Comparison of ENCODE assay signal across 18 cellular contexts in genomic region chr9:127739614-127740322, GRCh38. TPM values are rescaled to one million over a fixed set of nuclear protein-coding genes. Genes with fewer than 3 reads are reported as not detected.
DNase-seq lines count a peak whose midpoint lies in the region; ATAC-seq and TF ChIP-seq lines count a peak whose summit lies in the region.
"Had no signal": no experiment of that assay in that cellular context is flagged by ENCODE, and none has a peak within 500 bp of the region (broad histone marks: within the 10 kb centered on the region; RNA-seq: fewer than 3 reads in every experiment).

No MANE protein-coding gene starts in this region.

- peak overlapping the region; percentile 32 to 88 (median 81) for H3K27ac Mint-ChIP-seq in CD14-positive monocyte
- peak overlapping the region; percentile 84 for H3K27ac Mint-ChIP-seq in stimulated activated effector memory CD8-positive, alpha-beta T cell treated with anti-CD3 and anti-CD28 coated beads, Interleukin-12 subunit alpha, Interleukin-12 subunit beta, amount 100 ng/mL, for 72 hours
- H3K27ac Mint-ChIP-seq: B cell, endodermal cell, GM23338 had no signal

- H3K4me3 ChIP-seq in mammary epithelial cell (replicated peaks in 1 of 3; ENCODE audit: insufficient read depth in 1 of 3, low read depth in 2 of 3, low read length in 3 of 3) (no peak overlapping the region), heart right ventricle (no peak overlapping the region), HAP-1 (no peak overlapping the region)
- H3K4me3 ChIP-seq: GM23338, hepatocyte had no signal

- H3K4me2 ChIP-seq in mammary epithelial cell (ENCODE audit: insufficient read depth, low read depth, low read length), result peak overlapping the region; percentile 32
- H3K4me2 ChIP-seq: GM23338, hepatocyte had no signal

- H3K79me2 ChIP-seq in mammary epithelial cell (ENCODE audit: insufficient read depth, low read length), result no peaks in the 10 kb centered on the region
- H3K79me2 ChIP-seq: hepatocyte had no signal

- peak overlapping the region; percentile 71 for H2AFZ ChIP-seq in mammary epithelial cell (ENCODE audit: low read depth, low read length)
- H2AFZ ChIP-seq: GM23338, hepatocyte had no signal

- no peaks in the 10 kb centered on the region for H3K27me3 Mint-ChIP-seq in CD14-positive monocyte (ENCODE audit: low read depth in 3 of 3)
- H3K27me3 Mint-ChIP-seq: B cell had no signal

- H3K27ac ChIP-seq in mammary epithelial cell (ENCODE audit: insufficient read depth, low read depth, low read length) (peak overlapping the region; percentile 83), heart right ventricle (peak overlapping the region in 9 of 10 donors; percentile 7 to 66 (median 44))
- H3K27ac ChIP-seq: hepatocyte had no signal

- H3K9ac ChIP-seq in mammary epithelial cell (ENCODE audit: insufficient read depth, low read length), result peak overlapping the region; percentile 25

- no peak overlapping the region for H3K4me3 Mint-ChIP-seq in CD14-positive monocyte
- no peak overlapping the region for H3K4me3 Mint-ChIP-seq in stimulated activated effector memory CD8-positive, alpha-beta T cell treated with anti-CD3 and anti-CD28 coated beads, Interleukin-12 subunit alpha, Interleukin-12 subunit beta, amount 100 ng/mL, for 72 hours
- H3K4me3 Mint-ChIP-seq: B cell, endodermal cell, GM23338, neural crest cell had no signal

- in situ Hi-C loops in mammary epithelial cell (cut with MboI; ENCODE audit: low sequenced_read_pairs in 2 of 2) (loop anchor here (5.0 kb wide), 3 partner anchors 43 to 178 kb away; partner anchors contain the start of gene ST6GALNAC4 (in 1 of the 2)), HAP-1 (cut with MboI; ENCODE audit: low sequenced_read_pairs) (loop anchor here (5.0 to 10.0 kb wide), 2 partner anchors 43 to 175 kb away; partner anchors contain the start of gene ST6GALNAC4)

- CTCF ChIA-PET in mammary epithelial cell (lab: Charles Lee; ENCODE audit: low non-redundant PET), result no interaction called here

- BruUV-seq in mammary epithelial cell (replicated peaks; lab: Mats Ljungman, UMichigan), result no TSS peak

- H3K27me3 ChIP-seq in mammary epithelial cell (ENCODE audit: insufficient read depth, low read length), result no peaks in the 10 kb centered on the region
- no peaks in the 10 kb centered on the region for H3K27me3 ChIP-seq in heart right ventricle
- H3K27me3 ChIP-seq in HAP-1 (ENCODE audit: low read depth), result no peaks in the 10 kb centered on the region

- 31% methylated on average over 9 of the region's 18 CpGs for WGBS in mammary epithelial cell (ENCODE audit: low coverage, missing lambda C conversion rate)
- WGBS in heart right ventricle, 2 donors, result 78 to 80% methylated on average over 18 of the region's 18 CpGs

- H3K36me3 ChIP-seq in mammary epithelial cell (ENCODE audit: insufficient read depth, low read length) (no peaks in the 10 kb centered on the region), heart right ventricle (peaks cover 0 to 72% (median 0%) of the 10 kb centered on the region in 9 donors), HAP-1 (replicated peaks) (no peaks in the 10 kb centered on the region)

- dilution Hi-C loops in mammary epithelial cell (cut with HindIII; ENCODE audit: low sequenced_read_pairs), result no loop called here

- peaks cover 0 to 1% (median 0%) of the 10 kb centered on the region in 7 donors for H3K9me3 Mint-ChIP-seq in CD14-positive monocyte
- no peaks in the 10 kb centered on the region for H3K9me3 Mint-ChIP-seq in stimulated activated effector memory CD8-positive, alpha-beta T cell treated with anti-CD3 and anti-CD28 coated beads, Interleukin-12 subunit alpha, Interleukin-12 subunit beta, amount 100 ng/mL, for 72 hours
- H3K9me3 Mint-ChIP-seq: endodermal cell, GM23338, neural crest cell had no signal

- peaks cover 27% of the 10 kb centered on the region for H3K4me1 ChIP-seq in mammary epithelial cell (ENCODE audit: insufficient read depth, low read length)
- peaks cover 5 to 57% (median 25%) of the 10 kb centered on the region in 9 donors for H3K4me1 ChIP-seq in heart right ventricle
- peaks cover 4% of the 10 kb centered on the region for H3K4me1 ChIP-seq in HAP-1

- TF ChIP-seq CTCF in CD14-positive monocyte (IDR thresholded peaks at IDR 0.05) (no peak), mammary epithelial cell (conservative IDR thresholded peaks at IDR 0.05 in 1 of 2, IDR thresholded peaks at IDR 0.05 in 1 of 2; ENCODE audit: extremely low read depth in 1 of 2, insufficient read depth in 1 of 2, low read depth in 1 of 2, low read length in 2 of 2) (no peak), heart right ventricle (IDR thresholded peaks at IDR 0.05) (no peak)

- no peaks in the 10 kb centered on the region for H3K9me3 ChIP-seq in mammary epithelial cell (replicated peaks; ENCODE audit: insufficient read depth, low read length)
- H3K9me3 ChIP-seq in heart right ventricle, result no peaks in the 10 kb centered on the region
- no peaks in the 10 kb centered on the region for H3K9me3 ChIP-seq in HAP-1

- no peaks in the 10 kb centered on the region for H4K20me1 ChIP-seq in mammary epithelial cell (ENCODE audit: insufficient read depth, low read length)

- ATAC-seq in heart right ventricle (peak in 1 of 8 donors; percentile 5), HG03469 (IDR thresholded peaks at IDR 0.05; ENCODE audit: unreplicated experiment) (no peak)
- ATAC-seq in stimulated activated effector memory CD8-positive, alpha-beta T cell treated with anti-CD3 and anti-CD28 coated beads, Interleukin-12 subunit alpha, Interleukin-12 subunit beta, amount 100 ng/mL, for 72 hours, result no peak
- ATAC-seq: GM23338 had no signal

- H3K36me3 Mint-ChIP-seq in CD14-positive monocyte, result peaks cover 50 to 77% of the 10 kb centered on the region in 2 donors
- peaks cover 92% of the 10 kb centered on the region for H3K36me3 Mint-ChIP-seq in stimulated activated effector memory CD8-positive, alpha-beta T cell treated with anti-CD3 and anti-CD28 coated beads, Interleukin-12 subunit alpha, Interleukin-12 subunit beta, amount 100 ng/mL, for 72 hours

- intact Hi-C loops in CD14-positive monocyte (cut with micrococcal nuclease), result loop anchor here in 1 of 2 donors (5.0 kb wide), 2 partner anchors 128 to 178 kb away; partner anchors contain the start of gene ST6GALNAC4
- intact Hi-C loops in mammary epithelial cell (cut with micrococcal nuclease), result loop anchor here (1.0 to 2.0 kb wide), 2 partner anchors 31 to 46 kb away; no protein-coding TSS in a partner anchor
- intact Hi-C loops in heart right ventricle (cut with DNase I), result loop anchor here in 9 of 10 donors (5.0 to 10.0 kb wide), 6 partner anchors 43 to 235 kb away; partner anchors contain the start of genes AK1 (in 1 of the 9) and ST6GALNAC4 (in 1 of the 9)

- peaks cover 8% of the 10 kb centered on the region for H3K4me1 Mint-ChIP-seq in CD14-positive monocyte
- no peaks in the 10 kb centered on the region for H3K4me1 Mint-ChIP-seq in stimulated activated effector memory CD8-positive, alpha-beta T cell treated with anti-CD3 and anti-CD28 coated beads, Interleukin-12 subunit alpha, Interleukin-12 subunit beta, amount 100 ng/mL, for 72 hours

- no peak for DNase-seq in CD14-positive monocyte (ENCODE audit: low spot score)
- peak; percentile 70 for DNase-seq in mammary epithelial cell
- DNase-seq in heart right ventricle, result peak in 1 of 2 donors; percentile 49
- DNase-seq in stimulated activated effector memory CD8-positive, alpha-beta T cell treated with anti-CD3 and anti-CD28 coated beads, Interleukin-12 subunit alpha, Interleukin-12 subunit beta, amount 100 ng/mL, for 72 hours (ENCODE audit: low spot score in 2 of 2), result no peak
- no peak for DNase-seq in NCI-H446 treated with DMSO at 0.1 percent for 48 hours (lab: John Stamatoyannopoulos, UW)
- DNase-seq in HAP-1 (ENCODE audit: low spot score in 2 of 2), result no peak
- DNase-seq in activated CD8-positive, alpha-beta memory T cell treated with anti-CD3 and anti-CD28 coated beads, Interleukin-2, amount 50 U/mL, for 4 hours, result no peak
- DNase-seq: activated effector memory CD4-positive, alpha-beta T cell treated with Interleukin-2 at 50 U/mL for 16 hours; endodermal cell; Karpas-422; NCI-H187 treated with DMSO at 0.1 percent for 48 hours had no signal

RNA-seq across cellular contexts. Expression of gene TOR2A, which starts 4.7 kb away (rescaled TPM):
- polyA plus RNA-seq in CD14-positive monocyte, result 10 to 100 TPM; 57.4 to 60.0 TPM
- 10 to 100 TPM in 1 of 2 donors, 1 to 10 TPM in 1; 4.0 to 13.2 TPM for total RNA-seq in mammary epithelial cell
- 10.3 TPM for polyA plus RNA-seq in mammary epithelial cell
- 5.6 TPM for polyA minus RNA-seq in mammary epithelial cell
- 1 to 10 TPM; 1.5 to 6.3 (median 2.2) TPM for total RNA-seq in heart right ventricle
- polyA plus RNA-seq in heart right ventricle, result 1 to 10 TPM; 6.9 to 7.6 TPM

RNA-seq across cellular contexts. Expression of gene TTC16, which starts 23.9 kb away (rescaled TPM):
- polyA plus RNA-seq in CD14-positive monocyte (under 1 TPM in 1 of 2 donors, not detected in 1; 0.04 TPM), mammary epithelial cell (0.03 TPM), heart right ventricle (1 to 10 TPM in 1 of 2 donors, under 1 TPM in 1; 0.04 to 1.4 TPM)
- total RNA-seq in mammary epithelial cell (under 1 TPM; under 0.01 to 0.21 TPM), heart right ventricle (under 1 TPM in 9 of 10 donors, not detected in 1; 0.04 to 0.61 (median 0.32) TPM)
- polyA minus RNA-seq in mammary epithelial cell, result not detected
- total RNA-seq: B cell, endodermal cell, G401, GM23338, hepatocyte, neural crest cell had no signal
- polyA plus RNA-seq: GM23338, hepatocyte had no signal

RNA-seq across cellular contexts. Expression of gene PTRH1, which starts 24.3 kb away (rescaled TPM):
- polyA plus RNA-seq in CD14-positive monocyte (10 to 100 TPM; 19.5 to 19.9 TPM), mammary epithelial cell (29.2 TPM), heart right ventricle (10 to 100 TPM; 10.8 to 47.0 TPM)
- total RNA-seq in mammary epithelial cell (10 to 100 TPM; 18.2 to 32.2 TPM), heart right ventricle (10 to 100 TPM in 8 of 10 donors, 1 to 10 TPM in 2; 8.1 to 14.1 (median 11.5) TPM)
- 3.6 TPM for polyA minus RNA-seq in mammary epithelial cell

RNA-seq across cellular contexts. Expression of gene CFAP157, which starts 33.0 kb away (rescaled TPM):
- polyA plus RNA-seq in CD14-positive monocyte (under 1 TPM; 0.06 to 0.09 TPM), mammary epithelial cell (not detected), heart right ventricle (under 1 TPM; 0.15 to 0.19 TPM)
- total RNA-seq in mammary epithelial cell (not detected), heart right ventricle (under 1 TPM in 2 of 10 donors, not detected in 8; 0.10 to 0.13 TPM)
- not detected for polyA minus RNA-seq in mammary epithelial cell
- total RNA-seq: B cell, G401, hepatocyte, liver, neural crest cell had no signal

RNA-seq across cellular contexts. Expression of gene SH2D3C, which starts 38.7 kb away (rescaled TPM):
- polyA plus RNA-seq in CD14-positive monocyte, result 10 to 100 TPM; 11.5 to 20.5 TPM
- total RNA-seq in mammary epithelial cell, result under 1 TPM; under 0.01 to 0.19 TPM
- 0.08 TPM for polyA plus RNA-seq in mammary epithelial cell
- not detected for polyA minus RNA-seq in mammary epithelial cell
- 10 to 100 TPM; 10.9 to 26.0 (median 17.7) TPM for total RNA-seq in heart right ventricle
- 10 to 100 TPM; 30.1 to 36.7 TPM for polyA plus RNA-seq in heart right ventricle
